In genomic region chr14:35844494-35844893, GRCh38 we compare ENCODE assay signal across 19 cellular contexts.
"Had no signal": no experiment of that assay in that cellular context is flagged by ENCODE, and none has a peak within 500 bp of the region (broad histone marks: within the 10 kb centered on the region; RNA-seq: fewer than 3 reads in every experiment).

No MANE protein-coding gene starts in this region.

- H2AFZ ChIP-seq: hepatocyte had no signal

- H3K27me3 Mint-ChIP-seq: naive B cell had no signal

- H3K27ac ChIP-seq: coronary artery, dorsolateral prefrontal cortex, esophagus muscularis mucosa, foreskin keratinocyte, gastroesophageal sphincter, heart left ventricle, hepatocyte, left lung, lower lobe of right lung had no signal

- H3K4me3 Mint-ChIP-seq: mesothelial cell of epicardium, naive B cell had no signal

- ATAC-seq: foreskin keratinocyte, gastroesophageal sphincter, heart left ventricle, left cardiac atrium, left ventricle myocardium superior, lower lobe of right lung, mucosa of descending colon had no signal

- DNase-seq: dermis blood vessel endothelial cell; dorsolateral prefrontal cortex; effector CD4-positive, alpha-beta T cell; effector memory CD4-positive, alpha-beta T cell; foreskin keratinocyte; heart left ventricle; hypothalamus; left cardiac atrium; left lung; left ventricle myocardium superior; lower lobe of right lung; mesenchymal stem cell; mucosa of descending colon; naive B cell had no signal

- H3K27me3 ChIP-seq: dorsolateral prefrontal cortex, esophagus muscularis mucosa, foreskin keratinocyte, gastroesophageal sphincter, heart left ventricle, hepatocyte, left lung had no signal

- H3K4me1 Mint-ChIP-seq: mesothelial cell of epicardium, naive B cell had no signal

- H3K4me1 ChIP-seq: esophagus muscularis mucosa, foreskin keratinocyte, gastroesophageal sphincter, heart left ventricle, left lung, lower lobe of right lung had no signal

- H3K4me3 ChIP-seq: coronary artery, dorsolateral prefrontal cortex, esophagus muscularis mucosa, gastroesophageal sphincter, heart left ventricle, hepatocyte, left lung, lower lobe of right lung, mucosa of descending colon had no signal

- H3K27ac Mint-ChIP-seq: mesothelial cell of epicardium, naive B cell had no signal

- H3K4me2 ChIP-seq: hepatocyte had no signal
